Comparison of ENCODE assay signal across 19 cellular contexts in the genomic region with DNA sequence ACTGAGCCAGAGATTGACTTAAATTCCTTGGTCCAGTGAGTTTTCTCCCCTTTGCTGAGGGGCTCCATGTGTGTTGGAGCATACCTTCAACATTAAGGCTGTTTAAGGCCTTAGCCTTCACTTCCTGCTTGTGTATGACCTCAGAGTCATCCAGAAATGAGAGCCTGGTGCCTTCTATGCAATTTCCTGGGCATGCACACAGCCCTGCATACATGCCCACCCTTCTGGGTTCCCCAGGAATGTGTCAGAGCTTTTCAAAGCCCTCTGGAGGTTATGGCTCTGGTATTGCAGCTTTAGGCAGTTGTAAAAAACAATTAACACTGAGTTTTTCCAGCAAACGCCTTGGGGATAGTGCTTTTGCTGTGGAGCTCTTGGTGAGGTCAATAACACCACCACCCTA. TPM values are rescaled to one million over a fixed set of nuclear protein-coding genes. Genes with fewer than 3 reads are reported as not detected.
A peak's percentile ranks its signal among the peaks of the same experiment; 100 is the strongest.
DNase-seq lines count a peak whose midpoint lies in the region; ATAC-seq and TF ChIP-seq lines count a peak whose summit lies in the region.
"Had no signal": no experiment of that assay in that cellular context is flagged by ENCODE, and none has a peak within 500 bp of the region (broad histone marks: within the 10 kb centered on the region; RNA-seq: fewer than 3 reads in every experiment).

No MANE protein-coding gene starts in this region.

- peak overlapping the region; percentile 34 for H3K4me3 Mint-ChIP-seq in type B pancreatic cell
- H3K4me3 Mint-ChIP-seq: activated T-cell treated with anti-CD3 and anti-CD28 coated beads, Interleukin-2, amount 50 U/mL, for 4 hours; dendritic cell treated with granulocyte-macrophage colony-stimulating factor and Interleukin-4, amounts not matched to agents 40 ng/mL and 50 ng/mL, for 4 days; immature natural killer cell had no signal

- no peak overlapping the region for H3K9ac ChIP-seq in SK-N-SH

- no peaks in the 10 kb centered on the region for H3K27me3 Mint-ChIP-seq in type B pancreatic cell
- H3K27me3 Mint-ChIP-seq: dendritic cell treated with granulocyte-macrophage colony-stimulating factor and Interleukin-4, amounts not matched to agents 40 ng/mL and 50 ng/mL, for 4 days had no signal

- WGBS in SK-N-SH (ENCODE audit: low lambda C conversion rate), result 10% methylated on average over 1 of the region's 1 CpG

- POLR2A ChIA-PET in SK-N-SH (lab: Yijun Ruan, JAX), result no interaction called here

- H3K4me1 Mint-ChIP-seq in type B pancreatic cell (ENCODE audit: unreplicated experiment), result peaks cover 6% of the 10 kb centered on the region
- H3K4me1 Mint-ChIP-seq: immature natural killer cell had no signal

- H3K36me3 ChIP-seq in SK-N-SH (replicated peaks in 1 of 2; ENCODE audit: control insufficient read depth in 1 of 2, insufficient read depth in 2 of 2, low read length in 1 of 2), result peaks cover 0 to 33% of the 10 kb centered on the region in 2 experiments

- H2AFZ ChIP-seq in SK-N-SH (ENCODE audit: low read depth), result no peak overlapping the region

- CTCF ChIA-PET in SK-N-SH (lab: Yijun Ruan, JAX), result interaction anchor here (1.2 kb wide), 1 partner anchor 139 kb away, joined by 3 read pairs; no protein-coding TSS in a partner anchor

- H3K27me3 ChIP-seq in SK-N-SH (ENCODE audit: insufficient read depth), result no peaks in the 10 kb centered on the region
- H3K27me3 ChIP-seq: adrenal gland, tibial nerve had no signal

- no peak for TF ChIP-seq RAD21 in SK-N-SH (IDR thresholded peaks at IDR 0.05; ENCODE audit: low read length)

- TF ChIP-seq CTCF in SK-N-SH (IDR thresholded peaks at IDR 0.05) (no peak), cardiac fibroblast (IDR thresholded peaks at IDR 0.05; ENCODE audit: low read depth, low read length) (no peak), type B pancreatic cell (conservative IDR thresholded peaks at IDR 0.05) (no peak)

- DNase-seq in SK-N-SH (no peak), cardiac fibroblast (ENCODE audit: low read depth in 2 of 2) (peak; percentile 42 to 75), left kidney (ENCODE audit: low read depth, low spot score) (peak; percentile 32), type B pancreatic cell (ENCODE audit: extremely low spot score, unreplicated experiment) (no peak), amygdala (lab: John Stamatoyannopoulos, UW) (no peak), substantia nigra (lab: John Stamatoyannopoulos, UW) (no peak)
- DNase-seq: 8988T; activated T-cell treated with anti-CD3 and anti-CD28 coated beads, Interleukin-2, amount 50 U/mL, for 4 hours; adrenal gland; immature natural killer cell; MM.1S; mucosa of descending colon; psoas muscle; SHP77; T-helper 9 cell had no signal

- no peak overlapping the region for H3K4me2 ChIP-seq in SK-N-SH

- no peaks in the 10 kb centered on the region for H3K4me1 ChIP-seq in SK-N-SH (ENCODE audit: control insufficient read depth in 1 of 2, insufficient read depth in 2 of 2, low read depth in 1 of 2, low read length in 1 of 2)
- H3K4me1 ChIP-seq: tibial nerve had no signal

- H3K27ac Mint-ChIP-seq in type B pancreatic cell, result peak overlapping the region; percentile 84

- H3K27ac ChIP-seq in SK-N-SH (ENCODE audit: low read depth in 2 of 2, low read length in 1 of 2) (no peak overlapping the region), substantia nigra (ENCODE audit: low read depth, low read length, poor library complexity, severe bottlenecking) (no peak overlapping the region)
- H3K27ac ChIP-seq: psoas muscle, tibial nerve had no signal

- no peak for TF ChIP-seq EP300 in SK-N-SH (IDR thresholded peaks at IDR 0.05; ENCODE audit: borderline replicate concordance in 1 of 2, low read depth in 1 of 2, low read length in 1 of 2)

- no peak overlapping the region for H3K4me3 ChIP-seq in SK-N-SH (ENCODE audit: low read depth in 2 of 2, low read length in 1 of 2)
- no peak overlapping the region for H3K4me3 ChIP-seq in cardiac fibroblast (replicated peaks in 1 of 2; ENCODE audit: low read depth in 2 of 2, low read length in 2 of 2)
- H3K4me3 ChIP-seq: adrenal gland, mucosa of descending colon, psoas muscle, tibial nerve had no signal

- peaks cover 21% of the 10 kb centered on the region for H3K36me3 Mint-ChIP-seq in type B pancreatic cell
- H3K36me3 Mint-ChIP-seq: immature natural killer cell had no signal

- no peaks in the 10 kb centered on the region for H3K9me3 Mint-ChIP-seq in type B pancreatic cell
- H3K9me3 Mint-ChIP-seq: activated T-cell treated with anti-CD3 and anti-CD28 coated beads, Interleukin-2, amount 50 U/mL, for 4 hours; dendritic cell treated with granulocyte-macrophage colony-stimulating factor and Interleukin-4, amounts not matched to agents 40 ng/mL and 50 ng/mL, for 4 days; immature natural killer cell had no signal

- peaks cover 5% of the 10 kb centered on the region for H3F3A ChIP-seq in SK-N-SH (replicated peaks; ENCODE audit: insufficient read depth)

- no peaks in the 10 kb centered on the region for H3K79me2 ChIP-seq in SK-N-SH (ENCODE audit: insufficient read depth)

- H3K9me3 ChIP-seq in SK-N-SH, result no peaks in the 10 kb centered on the region
- H3K9me3 ChIP-seq: adrenal gland, mucosa of descending colon, psoas muscle, tibial nerve had no signal

- ATAC-seq in SK-N-SH treated with all-trans-retinoic acid at 6 μM for 48 hours, result peak; percentile 62
- ATAC-seq in GM19397 (IDR thresholded peaks at IDR 0.05; ENCODE audit: unreplicated experiment), result no peak
- ATAC-seq: activated T-cell treated with anti-CD3 and anti-CD28 coated beads, Interleukin-2, amount 50 U/mL, for 4 hours; mucosa of descending colon had no signal

- H3K9me2 ChIP-seq in SK-N-SH, result no peaks in the 10 kb centered on the region

- no peaks in the 10 kb centered on the region for H4K20me1 ChIP-seq in SK-N-SH (ENCODE audit: insufficient read depth)

TF ChIP-seq in SK-N-SH treated with all-trans-retinoic acid at 6 μM for 48 hours, 23 proteins besides CTCF, POLR2A, EP300 and RAD21 (continues in another document):
- TF ChIP-seq ARNTL (CRISPR knock-in tag; IDR thresholded peaks at IDR 0.05; ENCODE audit: borderline replicate concordance, low read depth), result no peak
- TF ChIP-seq ZC3H10 (CRISPR knock-in tag; IDR thresholded peaks at IDR 0.05), result no peak
- no peak for TF ChIP-seq GLIS3 (CRISPR knock-in tag; IDR thresholded peaks at IDR 0.05)
- TF ChIP-seq TSHZ2 (CRISPR knock-in tag; IDR thresholded peaks at IDR 0.05), result no peak

TF ChIP-seq in SK-N-SH, 30 proteins besides CTCF, POLR2A, EP300 and RAD21 (continues in another document):
- no peak for TF ChIP-seq SIN3A (IDR thresholded peaks at IDR 0.05; ENCODE audit: borderline replicate concordance, low read depth, low read length)
- no peak for TF ChIP-seq YY1 (IDR thresholded peaks at IDR 0.05; ENCODE audit: low read depth)
- TF ChIP-seq MXI1 (IDR thresholded peaks at IDR 0.05; ENCODE audit: low read depth, low read length), result no peak
- TF ChIP-seq, protein P1, sequence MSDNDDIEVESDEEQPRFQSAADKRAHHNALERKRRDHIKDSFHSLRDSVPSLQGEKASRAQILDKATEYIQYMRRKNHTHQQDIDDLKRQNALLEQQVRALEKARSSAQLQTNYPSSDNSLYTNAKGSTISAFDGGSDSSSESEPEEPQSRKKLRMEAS (IDR thresholded peaks at IDR 0.05; ENCODE audit: low read depth), result no peak
- no peak for TF ChIP-seq REST (IDR thresholded peaks at IDR 0.05; ENCODE audit: low read depth, low read length)
- TF ChIP-seq, protein P2, sequence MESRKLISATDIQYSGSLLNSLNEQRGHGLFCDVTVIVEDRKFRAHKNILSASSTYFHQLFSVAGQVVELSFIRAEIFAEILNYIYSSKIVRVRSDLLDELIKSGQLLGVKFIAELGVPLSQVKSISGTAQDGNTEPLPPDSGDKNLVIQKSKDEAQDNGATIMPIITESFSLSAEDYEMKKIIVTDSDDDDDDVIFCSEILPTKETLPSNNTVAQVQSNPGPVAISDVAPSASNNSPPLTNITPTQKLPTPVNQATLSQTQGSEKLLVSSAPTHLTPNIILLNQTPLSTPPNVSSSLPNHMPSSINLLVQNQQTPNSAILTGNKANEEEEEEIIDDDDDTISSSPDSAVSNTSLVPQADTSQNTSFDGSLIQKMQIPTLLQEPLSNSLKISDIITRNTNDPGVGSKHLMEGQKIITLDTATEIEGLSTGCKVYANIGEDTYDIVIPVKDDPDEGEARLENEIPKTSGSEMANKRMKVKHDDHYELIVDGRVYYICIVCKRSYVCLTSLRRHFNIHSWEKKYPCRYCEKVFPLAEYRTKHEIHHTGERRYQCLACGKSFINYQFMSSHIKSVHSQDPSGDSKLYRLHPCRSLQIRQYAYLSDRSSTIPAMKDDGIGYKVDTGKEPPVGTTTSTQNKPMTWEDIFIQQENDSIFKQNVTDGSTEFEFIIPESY (IDR thresholded peaks at IDR 0.05; ENCODE audit: borderline replicate concordance, low read depth), result no peak

RNA-seq across cellular contexts. Expression of gene IL1R1, which starts 16.7 kb away (rescaled TPM):
- 13.3 and 20.5 TPM in 2 replicates for polyA plus RNA-seq in SK-N-SH (2012; rRNA removed)
- 19.9 and 20.1 TPM in 2 replicates for polyA plus RNA-seq in SK-N-SH (2012; cell fraction: cytosol; rRNA removed)
- 9.1 and 20.8 TPM in 2 replicates for polyA plus RNA-seq in SK-N-SH (2012; cell fraction: nucleus; rRNA removed)
- 15.8 and 31.7 TPM in 2 replicates for total RNA-seq in type B pancreatic cell (ENCODE audit: low replicate concordance)

RNA-seq across cellular contexts. Expression of gene IL1RL2, which starts 27.5 kb away (rescaled TPM):
- polyA plus RNA-seq in SK-N-SH (2012; rRNA removed), result 0.05 TPM in 1 of 2 replicates, not detected in the other
- 0.03 TPM in 1 of 2 replicates, not detected in the other for polyA plus RNA-seq in SK-N-SH (2012; cell fraction: cytosol; rRNA removed)
- polyA plus RNA-seq in SK-N-SH (2012; cell fraction: nucleus; rRNA removed), result 0.07 and 0.19 TPM in 2 replicates
- 1.0 and 2.0 TPM in 2 replicates for total RNA-seq in type B pancreatic cell (ENCODE audit: low replicate concordance)
- polyA plus RNA-seq: immature natural killer cell had no signal

Comparison
In these comparisons a context has a peak if more than half of its experiments do, and no peak if none do; other contexts are left out.
1. DNase-seq: peak in cardiac fibroblast (2 of 2) and left kidney (single experiment); none in SK-N-SH (single experiment), type B pancreatic cell (single experiment), amygdala (0 of 56) and substantia nigra (0 of 49).